24 cellular contexts compared by ENCODE assay signal in genomic region chr6:149354009-149354408, GRCh38. TPM values are rescaled to one million over a fixed set of nuclear protein-coding genes. Genes with fewer than 3 reads are reported as not detected.
DNase-seq lines count a peak whose midpoint lies in the region; ATAC-seq lines count a peak whose summit lies in the region.
"Had no signal": no experiment of that assay in that cellular context is flagged by ENCODE, and none has a peak within 500 bp of the region (broad histone marks: within the 10 kb centered on the region; RNA-seq: fewer than 3 reads in every experiment).

No MANE protein-coding gene starts in this region.

- CTCF ChIA-PET in activated naive CD4-positive, alpha-beta T cell treated with anti-CD3 and anti-CD28 coated beads, Interleukin-2, amount 10 ng/mL, durations not matched to agents 7 days and 5 days (lab: Charles Lee) = no interaction called here

- H3K9me3 Mint-ChIP-seq in activated naive CD4-positive, alpha-beta T cell treated with anti-CD3 and anti-CD28 coated beads, Interleukin-2, amount 10 ng/mL, durations not matched to agents 7 days and 5 days = no peaks in the 10 kb centered on the region
- H3K9me3 Mint-ChIP-seq in naive thymus-derived CD8-positive, alpha-beta T cell = no peaks in the 10 kb centered on the region
- H3K9me3 Mint-ChIP-seq: central memory CD8-positive, alpha-beta T cell; natural killer cell treated with Interleukin-12 subunit alpha and Interleukin-12 subunit beta and Interleukin-15 and Interleukin-18, amount 100 ng/mL, for 72 hours; stimulated activated naive B cell treated with anti-CD40 and anti-IgM and Interleukin-4, amounts not matched to agents 10 μg/mL and 1 μg/mL and 100 μg/mL, for 72 hours had no signal

- ATAC-seq in naive thymus-derived CD8-positive, alpha-beta T cell = peak; percentile 49 to 60
- ATAC-seq in HG03520 (IDR thresholded peaks at IDR 0.05; ENCODE audit: unreplicated experiment) (no peak), HG02678 (IDR thresholded peaks at IDR 0.05; ENCODE audit: unreplicated experiment) (no peak), HG03442 (IDR thresholded peaks at IDR 0.05; ENCODE audit: unreplicated experiment) (no peak)
- ATAC-seq: foreskin keratinocyte; natural killer cell treated with Interleukin-12 subunit alpha and Interleukin-12 subunit beta and Interleukin-15 and Interleukin-18, amount 100 ng/mL, for 72 hours; stimulated activated naive B cell treated with anti-CD40 and anti-IgM and Interleukin-4, amounts not matched to agents 10 μg/mL and 1 μg/mL and 100 μg/mL, for 72 hours had no signal

- H3K4me3 Mint-ChIP-seq in activated naive CD4-positive, alpha-beta T cell treated with anti-CD3 and anti-CD28 coated beads, Interleukin-2, amount 10 ng/mL, durations not matched to agents 7 days and 5 days = no peak overlapping the region
- H3K4me3 Mint-ChIP-seq in naive thymus-derived CD8-positive, alpha-beta T cell = no peak overlapping the region
- H3K4me3 Mint-ChIP-seq: B cell; central memory CD8-positive, alpha-beta T cell; natural killer cell treated with Interleukin-12 subunit alpha and Interleukin-12 subunit beta and Interleukin-15 and Interleukin-18, amount 100 ng/mL, for 72 hours; stimulated activated naive B cell treated with anti-CD40 and anti-IgM and Interleukin-4, amounts not matched to agents 10 μg/mL and 1 μg/mL and 100 μg/mL, for 72 hours had no signal

- H3K27me3 Mint-ChIP-seq in activated naive CD4-positive, alpha-beta T cell treated with anti-CD3 and anti-CD28 coated beads, Interleukin-2, amount 10 ng/mL, durations not matched to agents 7 days and 5 days = no peaks in the 10 kb centered on the region
- no peaks in the 10 kb centered on the region for H3K27me3 Mint-ChIP-seq in naive thymus-derived CD8-positive, alpha-beta T cell
- H3K27me3 Mint-ChIP-seq: B cell; central memory CD8-positive, alpha-beta T cell; natural killer cell treated with Interleukin-12 subunit alpha and Interleukin-12 subunit beta and Interleukin-15 and Interleukin-18, amount 100 ng/mL, for 72 hours; stimulated activated naive B cell treated with anti-CD40 and anti-IgM and Interleukin-4, amounts not matched to agents 10 μg/mL and 1 μg/mL and 100 μg/mL, for 72 hours had no signal

- H3K27ac Mint-ChIP-seq in activated naive CD4-positive, alpha-beta T cell treated with anti-CD3 and anti-CD28 coated beads, Interleukin-2, amount 10 ng/mL, durations not matched to agents 7 days and 5 days = peak overlapping the region; percentile 58
- H3K27ac Mint-ChIP-seq in naive thymus-derived CD8-positive, alpha-beta T cell = peak overlapping the region in 3 of 10 donors; percentile 58 to 78 (median 65)
- H3K27ac Mint-ChIP-seq: B cell; natural killer cell treated with Interleukin-12 subunit alpha and Interleukin-12 subunit beta and Interleukin-15 and Interleukin-18, amount 100 ng/mL, for 72 hours had no signal

- POLR2A ChIA-PET in naive thymus-derived CD8-positive, alpha-beta T cell (lab: Charles Lee) = interaction anchor here (0.6 kb wide), 1 partner anchor 289 kb away, joined by 3 read pairs; no protein-coding TSS in a partner anchor

- H3K36me3 Mint-ChIP-seq in activated naive CD4-positive, alpha-beta T cell treated with anti-CD3 and anti-CD28 coated beads, Interleukin-2, amount 10 ng/mL, durations not matched to agents 7 days and 5 days = peaks cover 58% of the 10 kb centered on the region
- peaks cover 0 to 28% (median 2%) of the 10 kb centered on the region in 3 donors for H3K36me3 Mint-ChIP-seq in naive thymus-derived CD8-positive, alpha-beta T cell
- H3K36me3 Mint-ChIP-seq: natural killer cell treated with Interleukin-12 subunit alpha and Interleukin-12 subunit beta and Interleukin-15 and Interleukin-18, amount 100 ng/mL, for 72 hours had no signal

- peaks cover 73% of the 10 kb centered on the region for H3K4me1 Mint-ChIP-seq in activated naive CD4-positive, alpha-beta T cell treated with anti-CD3 and anti-CD28 coated beads, Interleukin-2, amount 10 ng/mL, durations not matched to agents 7 days and 5 days
- peaks cover 25 to 87% (median 75%) of the 10 kb centered on the region in 4 donors for H3K4me1 Mint-ChIP-seq in naive thymus-derived CD8-positive, alpha-beta T cell

- DNase-seq in activated naive CD4-positive, alpha-beta T cell treated with anti-CD3 and anti-CD28 coated beads, Interleukin-2, amount 10 ng/mL, durations not matched to agents 7 days and 5 days = no peak
- no peak for DNase-seq in activated naive CD4-positive, alpha-beta T cell treated with anti-CD3 and anti-CD28 coated beads, Interleukin-2, amount 50 U/mL, for 16 hours
- peak; percentile 67 to 77 for DNase-seq in NCI-H1930 (lab: John Stamatoyannopoulos, UW)
- DNase-seq in NCI-H748 (lab: John Stamatoyannopoulos, UW; ENCODE audit: unreplicated experiment) = peak; percentile 86
- no peak for DNase-seq in naive thymus-derived CD8-positive, alpha-beta T cell
- DNase-seq: activated CD4-positive, alpha-beta T cell treated with anti-CD3 and anti-CD28 coated beads, Interleukin-2, amount 50 U/mL, for 1 hour; activated gamma-delta T cell; foreskin keratinocyte; kidney glomerular epithelial cell; mesendoderm; NCI-H2029; SIG-M5; stimulated activated CD4-positive, alpha-beta T cell treated with anti-CD3 and anti-CD28 coated beads, Interleukin-1b, Interleukin-23, amount 100 ng/mL, for 48 hours; stimulated activated naive B cell treated with anti-CD40 and anti-IgM and Interleukin-4, amounts not matched to agents 10 μg/mL and 1 μg/mL and 100 μg/mL, for 72 hours; testis; WERI-Rb-1 had no signal

RNA-seq across cellular contexts. Expression of gene TAB2, which starts 36.5 kb away (rescaled TPM):
- 100 to 1,000 TPM; 114 to 117 TPM for total RNA-seq in naive thymus-derived CD8-positive, alpha-beta T cell
- 10 to 100 TPM in 2 of 3 donors, 1 to 10 TPM in 1; 9.5 to 14.1 (median 12.9) TPM for polyA plus RNA-seq in naive thymus-derived CD8-positive, alpha-beta T cell

RNA-seq across cellular contexts. Expression of gene SUMO4, which starts 46.1 kb away (rescaled TPM):
- total RNA-seq in naive thymus-derived CD8-positive, alpha-beta T cell = 1 to 10 TPM; 5.1 to 6.0 TPM
- polyA plus RNA-seq in naive thymus-derived CD8-positive, alpha-beta T cell = under 1 TPM; 0.30 to 0.80 (median 0.37) TPM
- total RNA-seq: epithelial cell of proximal tubule, G401 had no signal

Comparison
In these comparisons a context has a peak if more than half of its experiments do, and no peak if none do; other contexts are left out.
1. DNase-seq: peak in NCI-H1930 (2 of 2) and NCI-H748 (single experiment); none in activated naive CD4-positive, alpha-beta T cell treated with anti-CD3 and anti-CD28 coated beads, Interleukin-2, amount 10 ng/mL, durations not matched to agents 7 days and 5 days (single experiment), activated naive CD4-positive, alpha-beta T cell treated with anti-CD3 and anti-CD28 coated beads, Interleukin-2, amount 50 U/mL, for 16 hours (single experiment) and naive thymus-derived CD8-positive, alpha-beta T cell (0 of 10).
2. ATAC-seq: peak in naive thymus-derived CD8-positive, alpha-beta T cell (2 of 2); none in HG03520 (single experiment), HG02678 (single experiment) and HG03442 (single experiment).